Comparison of ENCODE assay signal across 1 cellular context in genomic region chr15:89401636-89402252, GRCh38.
TF ChIP-seq lines count a peak whose summit lies in the region.

No MANE protein-coding gene starts in this region.

TF ChIP-seq in SK-N-SH, 30 proteins besides CTCF, POLR2A, EP300 and RAD21 (continued from another document):
- 0 out of 2 replicates have a peak, but pooled peaks have one; percentile 19 for TF ChIP-seq YY1 (IDR thresholded peaks at IDR 0.05; ENCODE audit: low read depth)
- no peak for TF ChIP-seq RFX5 (IDR thresholded peaks at IDR 0.05; ENCODE audit: low read length)
